Comparison of ENCODE assay signal across 43 cellular contexts in the genomic region with DNA sequence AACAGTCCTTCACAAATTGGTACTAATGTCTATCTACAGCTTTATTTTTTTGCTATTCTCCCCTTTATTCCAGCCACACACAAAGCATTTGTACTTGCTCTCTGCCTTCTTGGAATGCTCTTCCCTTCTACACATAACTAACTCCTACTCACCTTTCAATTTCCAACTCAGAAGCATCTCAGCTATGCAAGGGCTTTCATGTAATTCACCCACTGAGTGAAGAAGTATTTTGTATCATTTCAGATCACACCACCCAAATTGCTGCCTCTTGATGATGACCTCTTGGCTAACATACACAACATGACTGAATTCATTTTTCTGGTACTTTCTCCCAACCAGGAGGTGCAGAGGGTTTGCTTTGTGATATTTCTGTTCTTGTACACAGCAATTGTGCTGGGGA. TPM values are rescaled to one million over a fixed set of nuclear protein-coding genes. Genes with fewer than 3 reads are reported as not detected.
"Had no signal": no experiment of that assay in that cellular context is flagged by ENCODE, and none has a peak within 500 bp of the region (broad histone marks: within the 10 kb centered on the region; RNA-seq: fewer than 3 reads in every experiment).

A gene with protein sequence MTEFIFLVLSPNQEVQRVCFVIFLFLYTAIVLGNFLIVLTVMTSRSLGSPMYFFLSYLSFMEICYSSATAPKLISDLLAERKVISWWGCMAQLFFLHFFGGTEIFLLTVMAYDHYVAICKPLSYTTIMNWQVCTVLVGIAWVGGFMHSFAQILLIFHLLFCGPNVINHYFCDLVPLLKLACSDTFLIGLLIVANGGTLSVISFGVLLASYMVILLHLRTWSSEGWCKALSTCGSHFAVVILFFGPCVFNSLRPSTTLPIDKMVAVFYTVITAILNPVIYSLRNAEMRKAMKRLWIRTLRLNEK (plus strand): TSS at position 301 of the 400 bp plus-strand sequence. CDS start 0 bp downstream, at position 301.

- H3K9me3 ChIP-seq: adrenal gland had no signal

- H3K36me3 Mint-ChIP-seq: activated naive CD4-positive, alpha-beta T cell treated with anti-CD3 and anti-CD28 coated beads, Interleukin-2, amount 10 ng/mL, durations not matched to agents 7 days and 5 days; activated naive CD4-positive, alpha-beta T cell treated with anti-CD3 and anti-CD28 coated beads, Interleukin-2, amount 50 U/mL, for 72 hours; activated naive CD8-positive, alpha-beta T cell treated with anti-CD3 and anti-CD28 coated beads for 36 hours; activated naive CD8-positive, alpha-beta T cell treated with anti-CD3 and anti-CD28 coated beads, Interleukin-2, amount 10 ng/mL, durations not matched to agents 7 days and 5 days; brain had no signal

- DNase-seq: activated effector memory CD4-positive, alpha-beta T cell treated with anti-CD3 and anti-CD28 coated beads, Interleukin-2, amount 50 U/mL, for 16 hours; activated effector memory CD4-positive, alpha-beta T cell treated with Interleukin-2 at 50 U/mL for 16 hours; activated gamma-delta T cell; activated gamma-delta T cell treated with Interleukin-2 at 50 U/mL for 16 hours; activated naive CD4-positive, alpha-beta T cell; activated naive CD4-positive, alpha-beta T cell treated with anti-CD3 and anti-CD28 coated beads for 36 hours; activated naive CD4-positive, alpha-beta T cell treated with anti-CD3 and anti-CD28 coated beads, Interleukin-2, amount 10 ng/mL, durations not matched to agents 7 days and 5 days; activated naive CD4-positive, alpha-beta T cell treated with anti-CD3 and anti-CD28 coated beads, Interleukin-2, amount 50 U/mL, for 16 hours; activated naive CD4-positive, alpha-beta T cell treated with Interleukin-2 at 50 U/mL for 16 hours; activated naive CD8-positive, alpha-beta T cell treated with anti-CD3 and anti-CD28 coated beads for 36 hours; activated naive CD8-positive, alpha-beta T cell treated with anti-CD3 and anti-CD28 coated beads, Interleukin-2, amount 10 ng/mL, durations not matched to agents 7 days and 5 days; activated naive CD8-positive, alpha-beta T cell treated with anti-CD3 and anti-CD28 coated beads, Interleukin-2, amount 50 U/mL, for 24 hours; activated T-cell treated with anti-CD3 and anti-CD28 coated beads, Interleukin-2, amount 50 U/mL, for 1 hour; activated T-cell treated with anti-CD3 and anti-CD28 coated beads, Interleukin-2, amount 50 U/mL, for 24 hours; activated T-cell treated with anti-CD3 and anti-CD28 coated beads, Interleukin-2, amount 50 U/mL, for 4 hours; activated T-cell treated with anti-CD3 and anti-CD28 coated beads, Interleukin-2, amount 50 U/mL, for 48 hours; activated T-cell treated with anti-CD3 and anti-CD28 coated beads, Interleukin-2, amount 50 U/mL, for 72 hours; adrenal gland; amniotic stem cell; amygdala; anterior cingulate cortex; aorta; body of pancreas; brain microvascular endothelial cell; caudate nucleus; central memory CD4-positive, alpha-beta T cell; cerebellar nuclear complex had no signal

- H3K27ac ChIP-seq: adrenal gland, ascending aorta, body of pancreas, brain microvascular endothelial cell, breast epithelium, cardiac muscle cell had no signal

- H3K27me3 ChIP-seq: adrenal gland, ascending aorta, body of pancreas, brain microvascular endothelial cell, breast epithelium, cardiac muscle cell had no signal

- H3K36me3 ChIP-seq: adrenal gland, ascending aorta, brain microvascular endothelial cell, breast epithelium, cardiac muscle cell had no signal

- H3K4me1 ChIP-seq: adrenal gland, ascending aorta, body of pancreas, breast epithelium had no signal

- ATAC-seq: activated naive CD4-positive, alpha-beta T cell treated with anti-CD3 and anti-CD28 coated beads, Interleukin-2, amount 50 U/mL, for 72 hours; activated naive CD8-positive, alpha-beta T cell treated with anti-CD3 and anti-CD28 coated beads, Interleukin-2, amount 50 U/mL, for 24 hours; activated T-cell treated with anti-CD3 and anti-CD28 coated beads, Interleukin-2, amount 50 U/mL, for 4 hours; activated T-cell treated with anti-CD3 and anti-CD28 coated beads, Interleukin-2, amount 50 U/mL, for 72 hours; activated T-helper 17 cell treated with anti-CD3 and anti-CD28 coated beads, Interleukin-2, amount 50 U/mL, for 72 hours; body of pancreas had no signal

- H3K4me3 Mint-ChIP-seq: activated naive CD4-positive, alpha-beta T cell treated with anti-CD3 and anti-CD28 coated beads for 36 hours; activated naive CD4-positive, alpha-beta T cell treated with anti-CD3 and anti-CD28 coated beads, Interleukin-2, amount 10 ng/mL, durations not matched to agents 7 days and 5 days; activated naive CD4-positive, alpha-beta T cell treated with anti-CD3 and anti-CD28 coated beads, Interleukin-2, amount 50 U/mL, for 24 hours; activated naive CD8-positive, alpha-beta T cell; activated naive CD8-positive, alpha-beta T cell treated with anti-CD3 and anti-CD28 coated beads for 36 hours; activated naive CD8-positive, alpha-beta T cell treated with anti-CD3 and anti-CD28 coated beads, Interleukin-2, amount 10 ng/mL, durations not matched to agents 7 days and 5 days; activated naive CD8-positive, alpha-beta T cell treated with anti-CD3 and anti-CD28 coated beads, Interleukin-2, amount 50 U/mL, for 24 hours; activated T-cell treated with anti-CD3 and anti-CD28 coated beads, Interleukin-2, amount 50 U/mL, for 24 hours; activated T-cell treated with anti-CD3 and anti-CD28 coated beads, Interleukin-2, amount 50 U/mL, for 4 hours; activated T-cell treated with anti-CD3 and anti-CD28 coated beads, Interleukin-2, amount 50 U/mL, for 72 hours; activated T-helper 1 cell treated with anti-CD3 and anti-CD28 coated beads, Interleukin-12 subunit alpha, Interleukin-12 subunit beta, Interleukin-2, Interleukin-4 antibody, amounts not matched to agents 30 ng/mL and 10 ng/mL and 1 ng/mL, durations not matched to agents 14 hours and 24 hours and 36 hours; activated T-helper 17 cell treated with anti-CD3 and anti-CD28 coated beads, Interleukin-2, amount 50 U/mL, for 72 hours; brain; central memory CD8-positive, alpha-beta T cell had no signal

- H3K4me1 Mint-ChIP-seq: activated naive CD4-positive, alpha-beta T cell treated with anti-CD3 and anti-CD28 coated beads, Interleukin-2, amount 10 ng/mL, durations not matched to agents 7 days and 5 days; activated naive CD4-positive, alpha-beta T cell treated with anti-CD3 and anti-CD28 coated beads, Interleukin-2, amount 50 U/mL, for 24 hours; activated naive CD8-positive, alpha-beta T cell treated with anti-CD3 and anti-CD28 coated beads for 36 hours; activated naive CD8-positive, alpha-beta T cell treated with anti-CD3 and anti-CD28 coated beads, Interleukin-2, amount 10 ng/mL, durations not matched to agents 7 days and 5 days; activated naive CD8-positive, alpha-beta T cell treated with anti-CD3 and anti-CD28 coated beads, Interleukin-2, amount 50 U/mL, for 24 hours; activated T-helper 17 cell treated with anti-CD3 and anti-CD28 coated beads, Interleukin-2, amount 50 U/mL, for 72 hours; brain; central memory CD8-positive, alpha-beta T cell had no signal

- H3K4me3 ChIP-seq: adrenal gland, ascending aorta, body of pancreas, breast epithelium, cardiac muscle cell had no signal

- H3K27ac Mint-ChIP-seq: activated naive CD4-positive, alpha-beta T cell treated with anti-CD3 and anti-CD28 coated beads for 36 hours; activated naive CD4-positive, alpha-beta T cell treated with anti-CD3 and anti-CD28 coated beads, Interleukin-2, amount 10 ng/mL, durations not matched to agents 7 days and 5 days; activated naive CD4-positive, alpha-beta T cell treated with anti-CD3 and anti-CD28 coated beads, Interleukin-2, amount 50 U/mL, for 24 hours; activated naive CD4-positive, alpha-beta T cell treated with anti-CD3 and anti-CD28 coated beads, Interleukin-2, amount 50 U/mL, for 72 hours; activated naive CD8-positive, alpha-beta T cell; activated naive CD8-positive, alpha-beta T cell treated with anti-CD3 and anti-CD28 coated beads for 36 hours; activated naive CD8-positive, alpha-beta T cell treated with anti-CD3 and anti-CD28 coated beads, Interleukin-2, amount 10 ng/mL, durations not matched to agents 7 days and 5 days; activated naive CD8-positive, alpha-beta T cell treated with anti-CD3 and anti-CD28 coated beads, Interleukin-2, amount 50 U/mL, for 24 hours; activated T-cell treated with anti-CD3 and anti-CD28 coated beads, Interleukin-2, amount 50 U/mL, for 24 hours; activated T-cell treated with anti-CD3 and anti-CD28 coated beads, Interleukin-2, amount 50 U/mL, for 72 hours; activated T-helper 1 cell treated with anti-CD3 and anti-CD28 coated beads, Interleukin-12 subunit alpha, Interleukin-12 subunit beta, Interleukin-2, Interleukin-4 antibody, amounts not matched to agents 30 ng/mL and 10 ng/mL and 1 ng/mL, durations not matched to agents 14 hours and 24 hours and 36 hours; activated T-helper 17 cell treated with anti-CD3 and anti-CD28 coated beads, Interleukin-2, amount 50 U/mL, for 72 hours; activated T-helper 2 cell treated with anti-CD3 and anti-CD28 coated beads, Interferon-gamma antibody, Interleukin-2, Interleukin-4, amounts not matched to agents 10 μg/mL and 5 μg/mL and 100 μg/mL, durations not matched to agents 14 hours and 24 hours and 36 hours; brain had no signal

- H3K9me3 Mint-ChIP-seq: activated naive CD4-positive, alpha-beta T cell treated with anti-CD3 and anti-CD28 coated beads, Interleukin-2, amount 10 ng/mL, durations not matched to agents 7 days and 5 days; activated naive CD4-positive, alpha-beta T cell treated with anti-CD3 and anti-CD28 coated beads, Interleukin-2, amount 50 U/mL, for 24 hours; activated T-cell treated with anti-CD3 and anti-CD28 coated beads, Interleukin-2, amount 50 U/mL, for 24 hours; central memory CD8-positive, alpha-beta T cell had no signal

RNA-seq across cellular contexts. Expression of the gene that starts here (rescaled TPM):
- total RNA-seq: activated naive CD4-positive, alpha-beta T cell treated with anti-CD3 and anti-CD28 coated beads for 36 hours; activated naive CD4-positive, alpha-beta T cell treated with anti-CD3 and anti-CD28 coated beads, Interleukin-2, amount 50 U/mL, for 72 hours; activated naive CD8-positive, alpha-beta T cell treated with anti-CD3 and anti-CD28 coated beads for 36 hours; activated naive CD8-positive, alpha-beta T cell treated with anti-CD3 and anti-CD28 coated beads, Interleukin-2, amount 10 ng/mL, durations not matched to agents 7 days and 5 days; activated T-cell treated with anti-CD3 and anti-CD28 coated beads, Interleukin-2, amount 50 U/mL, for 4 hours; activated T-cell treated with anti-CD3 and anti-CD28 coated beads, Interleukin-2, amount 50 U/mL, for 72 hours; activated T-helper 1 cell treated with anti-CD3 and anti-CD28 coated beads, Interleukin-12 subunit alpha, Interleukin-12 subunit beta, Interleukin-2, Interleukin-4 antibody, amounts not matched to agents 30 ng/mL and 10 ng/mL and 1 ng/mL, durations not matched to agents 14 hours and 24 hours and 36 hours; activated T-helper 17 cell treated with anti-CD3 and anti-CD28 coated beads, Interleukin-2, amount 50 U/mL, for 72 hours; activated T-helper 2 cell treated with anti-CD3 and anti-CD28 coated beads, Interferon-gamma antibody, Interleukin-2, Interleukin-4, amounts not matched to agents 10 μg/mL and 5 μg/mL and 100 μg/mL, durations not matched to agents 14 hours and 24 hours and 36 hours; adrenal gland; aorta; ascending aorta; astrocyte; body of pancreas; breast epithelium; bronchial epithelial cell; cardiac muscle cell; cardiac septum; cerebellum had no signal
- polyA plus RNA-seq: adipose tissue, adrenal gland, aorta, cardiac muscle cell had no signal
